1 cellular context compared by ENCODE assay signal in the genomic region with DNA sequence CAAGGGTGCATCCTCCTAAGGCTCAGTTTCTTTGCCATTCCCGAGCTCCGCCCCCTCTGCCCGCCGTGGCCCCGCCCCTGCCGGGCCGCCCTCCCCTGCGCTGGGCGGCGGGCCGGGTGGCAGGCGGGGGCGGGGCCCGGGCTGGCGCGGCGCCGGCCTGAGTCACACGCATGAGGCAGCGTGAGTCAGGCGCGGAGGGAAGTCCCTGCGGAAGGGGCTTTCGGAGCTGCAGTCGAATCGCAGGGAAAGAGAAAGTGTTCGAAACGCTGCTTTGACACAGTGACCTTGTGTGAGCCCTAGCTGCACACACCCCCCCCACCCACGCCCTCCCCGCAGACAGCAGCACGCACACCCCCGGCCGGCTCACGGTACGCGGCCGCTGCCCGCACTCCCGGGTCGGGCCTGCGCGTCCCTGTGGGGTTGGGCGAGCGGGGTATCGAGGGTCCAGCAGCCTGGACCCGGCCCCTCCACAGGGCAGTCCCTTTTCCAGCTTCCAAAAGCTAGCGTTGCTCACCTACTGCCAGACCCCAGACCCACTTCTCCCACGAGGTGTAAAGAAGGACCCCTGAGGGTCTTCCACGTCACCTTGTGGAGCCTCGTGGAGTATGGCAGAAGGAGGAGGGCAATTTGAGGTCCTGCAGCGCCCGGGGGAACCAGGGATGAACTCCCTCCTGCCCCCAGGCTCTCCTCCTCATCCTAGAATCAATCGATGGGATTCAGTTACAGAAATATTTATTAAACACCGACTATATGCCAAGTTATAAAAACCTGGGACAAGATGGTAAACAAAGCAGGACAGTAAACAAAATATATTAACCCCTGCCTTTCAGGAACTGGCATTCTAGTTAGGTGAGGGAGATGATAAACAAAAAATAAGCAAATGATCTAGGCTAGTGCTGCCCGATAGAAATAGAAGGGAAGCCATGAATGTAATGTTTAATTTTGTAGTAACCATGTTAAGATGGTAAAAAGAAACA.
TF ChIP-seq lines count a peak whose summit lies in the region.

No MANE protein-coding gene starts in this region.

TF ChIP-seq in K562, 482 proteins besides CTCF, POLR2A, EP300 and RAD21 (continued from another document and continues in another):
- TF ChIP-seq, protein P1, sequence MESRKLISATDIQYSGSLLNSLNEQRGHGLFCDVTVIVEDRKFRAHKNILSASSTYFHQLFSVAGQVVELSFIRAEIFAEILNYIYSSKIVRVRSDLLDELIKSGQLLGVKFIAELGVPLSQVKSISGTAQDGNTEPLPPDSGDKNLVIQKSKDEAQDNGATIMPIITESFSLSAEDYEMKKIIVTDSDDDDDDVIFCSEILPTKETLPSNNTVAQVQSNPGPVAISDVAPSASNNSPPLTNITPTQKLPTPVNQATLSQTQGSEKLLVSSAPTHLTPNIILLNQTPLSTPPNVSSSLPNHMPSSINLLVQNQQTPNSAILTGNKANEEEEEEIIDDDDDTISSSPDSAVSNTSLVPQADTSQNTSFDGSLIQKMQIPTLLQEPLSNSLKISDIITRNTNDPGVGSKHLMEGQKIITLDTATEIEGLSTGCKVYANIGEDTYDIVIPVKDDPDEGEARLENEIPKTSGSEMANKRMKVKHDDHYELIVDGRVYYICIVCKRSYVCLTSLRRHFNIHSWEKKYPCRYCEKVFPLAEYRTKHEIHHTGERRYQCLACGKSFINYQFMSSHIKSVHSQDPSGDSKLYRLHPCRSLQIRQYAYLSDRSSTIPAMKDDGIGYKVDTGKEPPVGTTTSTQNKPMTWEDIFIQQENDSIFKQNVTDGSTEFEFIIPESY (CRISPR knock-in tag; IDR thresholded peaks at IDR 0.05): no peak
- TF ChIP-seq POLR2AphosphoS2 (IDR thresholded peaks at IDR 0.05; ENCODE audit: low read length) (no peak), FOXA1 (IDR thresholded peaks at IDR 0.05; ENCODE audit: borderline replicate concordance) (no peak), RFX1 (IDR thresholded peaks at IDR 0.05) (no peak), L3MBTL2 (IDR thresholded peaks at IDR 0.05) (peak; percentile 86), NFATC3 (IDR thresholded peaks at IDR 0.05) (no peak), ZNF384 (IDR thresholded peaks at IDR 0.05; ENCODE audit: low read depth, low read length) (no peak), SREBF2 (CRISPR knock-in tag; IDR thresholded peaks at IDR 0.05) (no peak), NCOA1 (IDR thresholded peaks at IDR 0.05; ENCODE audit: low read depth) (no peak), ZNF707 (CRISPR knock-in tag; conservative IDR thresholded peaks at IDR 0.05) (no peak), NR4A1 (CRISPR knock-in tag; IDR thresholded peaks at IDR 0.05) (no peak), NR4A1 (tag; IDR thresholded peaks at IDR 0.05) (peak; percentile 85), ZNF76 (CRISPR knock-in tag; IDR thresholded peaks at IDR 0.05; ENCODE audit: borderline replicate concordance) (peak; percentile 72; the same call in 1 of the 2 replicates), FOXK2 (conservative IDR thresholded peaks at IDR 0.05 in 1 of 2, IDR thresholded peaks at IDR 0.05 in 1 of 2; ENCODE audit: low read depth in 2 of 2) (no peak), ZKSCAN1 (IDR thresholded peaks at IDR 0.05; ENCODE audit: low read depth, low read length) (0 out of 2 replicates have a peak, but pooled peaks have one; percentile 17), TAF15 (IDR thresholded peaks at IDR 0.05; ENCODE audit: low read depth, low read length) (no peak), ZFPM2 (CRISPR knock-in tag; IDR thresholded peaks at IDR 0.05) (no peak), ZNF699 (CRISPR knock-in tag; IDR thresholded peaks at IDR 0.05; ENCODE audit: insufficient replicate concordance) (no peak), RNF2 (IDR thresholded peaks at IDR 0.05) (peak; percentile 74; the same call in 1 of the 2 replicates), EP400 (IDR thresholded peaks at IDR 0.05) (peak; percentile 68), ZNF583 (CRISPR knock-in tag; IDR thresholded peaks at IDR 0.05) (0 out of 2 replicates have a peak, but pooled peaks have one; percentile 45), ZNF174 (CRISPR knock-in tag; IDR thresholded peaks at IDR 0.05) (no peak), HDAC1 (IDR thresholded peaks at IDR 0.05) (peak in 1 of 2 experiments; percentile 59; a peak in 2 of 4 replicates), ZKSCAN3 (CRISPR knock-in tag; IDR thresholded peaks at IDR 0.05) (no peak), NFYB (IDR thresholded peaks at IDR 0.05; ENCODE audit: extremely low read depth, insufficient read length) (no peak), GABPB1 (CRISPR knock-in tag; IDR thresholded peaks at IDR 0.05) (peak; percentile 64), ATF1 (CRISPR knock-in tag; IDR thresholded peaks at IDR 0.05) (no peak), ATF1 (tag; IDR thresholded peaks at IDR 0.05) (peak; percentile 66), NELFE (IDR thresholded peaks at IDR 0.05; ENCODE audit: insufficient read depth, insufficient read length) (no peak), BACH1 (tag; IDR thresholded peaks at IDR 0.05) (peak; percentile 31; the same call in 1 of the 2 replicates), SRSF3 (IDR thresholded peaks at IDR 0.05; ENCODE audit: insufficient read depth, low read length) (no peak), MTA1 (IDR thresholded peaks at IDR 0.05; ENCODE audit: borderline replicate concordance) (0 out of 2 replicates have a peak, but pooled peaks have one; percentile 12), NFE2 (IDR thresholded peaks at IDR 0.05; ENCODE audit: low read depth) (peak; percentile 81), SMAD4 (CRISPR knock-in tag; conservative IDR thresholded peaks at IDR 0.05) (peak; percentile 78), FOSL1 (tag; conservative IDR thresholded peaks at IDR 0.05) (peak; percentile 99), ZZZ3 (IDR thresholded peaks at IDR 0.05) (no peak), TAL1 (IDR thresholded peaks at IDR 0.05) (no peak), XRCC3 (IDR thresholded peaks at IDR 0.05) (no peak), MAFK (IDR thresholded peaks at IDR 0.05; ENCODE audit: low read length) (peak; percentile 28; the same call in 1 of the 2 replicates), FOXM1 (IDR thresholded peaks at IDR 0.05; ENCODE audit: low read depth) (no peak), FOXM1 (CRISPR knock-in tag; IDR thresholded peaks at IDR 0.05; ENCODE audit: low read depth) (peak; percentile 90)
- TF ChIP-seq, protein P2, sequence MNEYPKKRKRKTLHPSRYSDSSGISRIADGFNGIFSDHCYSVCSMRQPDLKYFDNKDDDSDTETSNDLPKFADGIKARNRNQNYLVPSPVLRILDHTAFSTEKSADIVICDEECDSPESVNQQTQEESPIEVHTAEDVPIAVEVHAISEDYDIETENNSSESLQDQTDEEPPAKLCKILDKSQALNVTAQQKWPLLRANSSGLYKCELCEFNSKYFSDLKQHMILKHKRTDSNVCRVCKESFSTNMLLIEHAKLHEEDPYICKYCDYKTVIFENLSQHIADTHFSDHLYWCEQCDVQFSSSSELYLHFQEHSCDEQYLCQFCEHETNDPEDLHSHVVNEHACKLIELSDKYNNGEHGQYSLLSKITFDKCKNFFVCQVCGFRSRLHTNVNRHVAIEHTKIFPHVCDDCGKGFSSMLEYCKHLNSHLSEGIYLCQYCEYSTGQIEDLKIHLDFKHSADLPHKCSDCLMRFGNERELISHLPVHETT (CRISPR knock-in tag; conservative IDR thresholded peaks at IDR 0.05 in 1 of 2, IDR thresholded peaks at IDR 0.05 in 1 of 2): peak in 1 of 2 experiments; percentile 78; a peak in 2 of 4 replicates
- TF ChIP-seq, protein P3, sequence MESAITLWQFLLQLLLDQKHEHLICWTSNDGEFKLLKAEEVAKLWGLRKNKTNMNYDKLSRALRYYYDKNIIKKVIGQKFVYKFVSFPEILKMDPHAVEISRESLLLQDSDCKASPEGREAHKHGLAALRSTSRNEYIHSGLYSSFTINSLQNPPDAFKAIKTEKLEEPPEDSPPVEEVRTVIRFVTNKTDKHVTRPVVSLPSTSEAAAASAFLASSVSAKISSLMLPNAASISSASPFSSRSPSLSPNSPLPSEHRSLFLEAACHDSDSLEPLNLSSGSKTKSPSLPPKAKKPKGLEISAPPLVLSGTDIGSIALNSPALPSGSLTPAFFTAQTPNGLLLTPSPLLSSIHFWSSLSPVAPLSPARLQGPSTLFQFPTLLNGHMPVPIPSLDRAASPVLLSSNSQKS (CRISPR knock-in tag; IDR thresholded peaks at IDR 0.05): no peak
- TF ChIP-seq, protein P4, sequence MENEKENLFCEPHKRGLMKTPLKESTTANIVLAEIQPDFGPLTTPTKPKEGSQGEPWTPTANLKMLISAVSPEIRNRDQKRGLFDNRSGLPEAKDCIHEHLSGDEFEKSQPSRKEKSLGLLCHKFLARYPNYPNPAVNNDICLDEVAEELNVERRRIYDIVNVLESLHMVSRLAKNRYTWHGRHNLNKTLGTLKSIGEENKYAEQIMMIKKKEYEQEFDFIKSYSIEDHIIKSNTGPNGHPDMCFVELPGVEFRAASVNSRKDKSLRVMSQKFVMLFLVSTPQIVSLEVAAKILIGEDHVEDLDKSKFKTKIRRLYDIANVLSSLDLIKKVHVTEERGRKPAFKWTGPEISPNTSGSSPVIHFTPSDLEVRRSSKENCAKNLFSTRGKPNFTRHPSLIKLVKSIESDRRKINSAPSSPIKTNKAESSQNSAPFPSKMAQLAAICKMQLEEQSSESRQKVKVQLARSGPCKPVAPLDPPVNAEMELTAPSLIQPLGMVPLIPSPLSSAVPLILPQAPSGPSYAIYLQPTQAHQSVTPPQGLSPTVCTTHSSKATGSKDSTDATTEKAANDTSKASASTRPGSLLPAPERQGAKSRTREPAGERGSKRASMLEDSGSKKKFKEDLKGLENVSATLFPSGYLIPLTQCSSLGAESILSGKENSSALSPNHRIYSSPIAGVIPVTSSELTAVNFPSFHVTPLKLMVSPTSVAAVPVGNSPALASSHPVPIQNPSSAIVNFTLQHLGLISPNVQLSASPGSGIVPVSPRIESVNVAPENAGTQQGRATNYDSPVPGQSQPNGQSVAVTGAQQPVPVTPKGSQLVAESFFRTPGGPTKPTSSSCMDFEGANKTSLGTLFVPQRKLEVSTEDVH (IDR thresholded peaks at IDR 0.05; ENCODE audit: low read depth, partially characterized antibody): no peak
- TF ChIP-seq, protein P5, sequence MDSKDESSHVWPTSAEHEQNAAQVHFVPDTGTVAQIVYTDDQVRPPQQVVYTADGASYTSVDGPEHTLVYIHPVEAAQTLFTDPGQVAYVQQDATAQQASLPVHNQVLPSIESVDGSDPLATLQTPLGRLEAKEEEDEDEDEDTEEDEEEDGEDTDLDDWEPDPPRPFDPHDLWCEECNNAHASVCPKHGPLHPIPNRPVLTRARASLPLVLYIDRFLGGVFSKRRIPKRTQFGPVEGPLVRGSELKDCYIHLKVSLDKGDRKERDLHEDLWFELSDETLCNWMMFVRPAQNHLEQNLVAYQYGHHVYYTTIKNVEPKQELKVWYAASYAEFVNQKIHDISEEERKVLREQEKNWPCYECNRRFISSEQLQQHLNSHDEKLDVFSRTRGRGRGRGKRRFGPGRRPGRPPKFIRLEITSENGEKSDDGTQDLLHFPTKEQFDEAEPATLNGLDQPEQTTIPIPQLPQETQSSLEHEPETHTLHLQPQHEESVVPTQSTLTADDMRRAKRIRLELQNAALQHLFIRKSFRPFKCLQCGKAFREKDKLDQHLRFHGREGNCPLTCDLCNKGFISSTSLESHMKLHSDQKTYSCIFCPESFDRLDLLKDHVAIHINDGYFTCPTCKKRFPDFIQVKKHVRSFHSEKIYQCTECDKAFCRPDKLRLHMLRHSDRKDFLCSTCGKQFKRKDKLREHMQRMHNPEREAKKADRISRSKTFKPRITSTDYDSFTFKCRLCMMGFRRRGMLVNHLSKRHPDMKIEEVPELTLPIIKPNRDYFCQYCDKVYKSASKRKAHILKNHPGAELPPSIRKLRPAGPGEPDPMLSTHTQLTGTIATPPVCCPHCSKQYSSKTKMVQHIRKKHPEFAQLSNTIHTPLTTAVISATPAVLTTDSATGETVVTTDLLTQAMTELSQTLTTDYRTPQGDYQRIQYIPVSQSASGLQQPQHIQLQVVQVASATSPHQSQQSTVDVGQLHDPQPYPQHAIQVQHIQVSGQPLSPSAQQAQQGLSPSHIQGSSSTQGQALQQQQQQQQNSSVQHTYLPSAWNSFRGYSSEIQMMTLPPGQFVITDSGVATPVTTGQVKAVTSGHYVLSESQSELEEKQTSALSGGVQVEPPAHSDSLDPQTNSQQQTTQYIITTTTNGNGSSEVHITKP (IDR thresholded peaks at IDR 0.05; ENCODE audit: partially characterized antibody): no peak
- TF ChIP-seq, protein P6, sequence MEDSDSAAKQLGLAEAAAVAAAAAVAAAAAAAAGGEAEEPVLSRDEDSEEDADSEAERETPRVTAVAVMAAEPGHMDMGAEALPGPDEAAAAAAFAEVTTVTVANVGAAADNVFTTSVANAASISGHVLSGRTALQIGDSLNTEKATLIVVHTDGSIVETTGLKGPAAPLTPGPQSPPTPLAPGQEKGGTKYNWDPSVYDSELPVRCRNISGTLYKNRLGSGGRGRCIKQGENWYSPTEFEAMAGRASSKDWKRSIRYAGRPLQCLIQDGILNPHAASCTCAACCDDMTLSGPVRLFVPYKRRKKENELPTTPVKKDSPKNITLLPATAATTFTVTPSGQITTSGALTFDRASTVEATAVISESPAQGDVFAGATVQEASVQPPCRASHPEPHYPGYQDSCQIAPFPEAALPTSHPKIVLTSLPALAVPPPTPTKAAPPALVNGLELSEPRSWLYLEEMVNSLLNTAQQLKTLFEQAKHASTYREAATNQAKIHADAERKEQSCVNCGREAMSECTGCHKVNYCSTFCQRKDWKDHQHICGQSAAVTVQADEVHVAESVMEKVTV (CRISPR knock-in tag; IDR thresholded peaks at IDR 0.05): no peak
- TF ChIP-seq, protein P7, sequence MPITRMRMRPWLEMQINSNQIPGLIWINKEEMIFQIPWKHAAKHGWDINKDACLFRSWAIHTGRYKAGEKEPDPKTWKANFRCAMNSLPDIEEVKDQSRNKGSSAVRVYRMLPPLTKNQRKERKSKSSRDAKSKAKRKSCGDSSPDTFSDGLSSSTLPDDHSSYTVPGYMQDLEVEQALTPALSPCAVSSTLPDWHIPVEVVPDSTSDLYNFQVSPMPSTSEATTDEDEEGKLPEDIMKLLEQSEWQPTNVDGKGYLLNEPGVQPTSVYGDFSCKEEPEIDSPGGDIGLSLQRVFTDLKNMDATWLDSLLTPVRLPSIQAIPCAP (CRISPR knock-in tag; IDR thresholded peaks at IDR 0.05; ENCODE audit: borderline replicate concordance): no peak
- TF ChIP-seq, protein P8, sequence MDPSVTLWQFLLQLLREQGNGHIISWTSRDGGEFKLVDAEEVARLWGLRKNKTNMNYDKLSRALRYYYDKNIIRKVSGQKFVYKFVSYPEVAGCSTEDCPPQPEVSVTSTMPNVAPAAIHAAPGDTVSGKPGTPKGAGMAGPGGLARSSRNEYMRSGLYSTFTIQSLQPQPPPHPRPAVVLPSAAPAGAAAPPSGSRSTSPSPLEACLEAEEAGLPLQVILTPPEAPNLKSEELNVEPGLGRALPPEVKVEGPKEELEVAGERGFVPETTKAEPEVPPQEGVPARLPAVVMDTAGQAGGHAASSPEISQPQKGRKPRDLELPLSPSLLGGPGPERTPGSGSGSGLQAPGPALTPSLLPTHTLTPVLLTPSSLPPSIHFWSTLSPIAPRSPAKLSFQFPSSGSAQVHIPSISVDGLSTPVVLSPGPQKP (CRISPR knock-in tag; IDR thresholded peaks at IDR 0.05): no peak
- TF ChIP-seq, protein P9, sequence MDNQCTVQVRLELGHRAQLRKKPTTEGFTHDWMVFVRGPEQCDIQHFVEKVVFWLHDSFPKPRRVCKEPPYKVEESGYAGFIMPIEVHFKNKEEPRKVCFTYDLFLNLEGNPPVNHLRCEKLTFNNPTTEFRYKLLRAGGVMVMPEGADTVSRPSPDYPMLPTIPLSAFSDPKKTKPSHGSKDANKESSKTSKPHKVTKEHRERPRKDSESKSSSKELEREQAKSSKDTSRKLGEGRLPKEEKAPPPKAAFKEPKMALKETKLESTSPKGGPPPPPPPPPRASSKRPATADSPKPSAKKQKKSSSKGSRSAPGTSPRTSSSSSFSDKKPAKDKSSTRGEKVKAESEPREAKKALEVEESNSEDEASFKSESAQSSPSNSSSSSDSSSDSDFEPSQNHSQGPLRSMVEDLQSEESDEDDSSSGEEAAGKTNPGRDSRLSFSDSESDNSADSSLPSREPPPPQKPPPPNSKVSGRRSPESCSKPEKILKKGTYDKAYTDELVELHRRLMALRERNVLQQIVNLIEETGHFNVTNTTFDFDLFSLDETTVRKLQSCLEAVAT (IDR thresholded peaks at IDR 0.05): peak; percentile 14 to 38; a peak in 3 of 4 replicates
